Comparison of ENCODE assay signal across 1 cellular context in genomic region chr11:2988996-2989395, GRCh38.
TF ChIP-seq lines count a peak whose summit lies in the region.

No MANE protein-coding gene starts in this region.

TF ChIP-seq in GM12878, 131 proteins besides CTCF, POLR2A, EP300 and RAD21 (continued from another document):
- TF ChIP-seq, protein P1, sequence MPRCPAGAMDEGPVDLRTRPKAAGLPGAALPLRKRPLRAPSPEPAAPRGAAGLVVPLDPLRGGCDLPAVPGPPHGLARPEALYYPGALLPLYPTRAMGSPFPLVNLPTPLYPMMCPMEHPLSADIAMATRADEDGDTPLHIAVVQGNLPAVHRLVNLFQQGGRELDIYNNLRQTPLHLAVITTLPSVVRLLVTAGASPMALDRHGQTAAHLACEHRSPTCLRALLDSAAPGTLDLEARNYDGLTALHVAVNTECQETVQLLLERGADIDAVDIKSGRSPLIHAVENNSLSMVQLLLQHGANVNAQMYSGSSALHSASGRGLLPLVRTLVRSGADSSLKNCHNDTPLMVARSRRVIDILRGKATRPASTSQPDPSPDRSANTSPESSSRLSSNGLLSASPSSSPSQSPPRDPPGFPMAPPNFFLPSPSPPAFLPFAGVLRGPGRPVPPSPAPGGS (IDR thresholded peaks at IDR 0.05; ENCODE audit: borderline replicate concordance, insufficient read depth, low read depth, low read length, poor library complexity, severe bottlenecking) = no peak
- TF ChIP-seq ZBTB40 (IDR thresholded peaks at IDR 0.05; ENCODE audit: borderline replicate concordance) (no peak), PBX3 (IDR thresholded peaks at IDR 0.05; ENCODE audit: insufficient replicate concordance, low read depth, low read length) (no peak), BRCA1 (IDR thresholded peaks at IDR 0.05; ENCODE audit: low read depth, low read length) (no peak), NRF1 (conservative IDR thresholded peaks at IDR 0.05; ENCODE audit: low read depth, low read length) (no peak), RCOR1 (conservative IDR thresholded peaks at IDR 0.05; ENCODE audit: low read depth, low read length) (no peak), RELA (IDR thresholded peaks at IDR 0.05; ENCODE audit: borderline replicate concordance, partially characterized antibody) (no peak), ZNF207 (IDR thresholded peaks at IDR 0.05; ENCODE audit: borderline replicate concordance) (no peak), SUZ12 (IDR thresholded peaks at IDR 0.05; ENCODE audit: unreplicated experiment) (no peak), BACH1 (IDR thresholded peaks at IDR 0.05; ENCODE audit: borderline replicate concordance) (no peak), ESRRA (IDR thresholded peaks at IDR 0.05; ENCODE audit: low read length) (no peak)
- TF ChIP-seq, protein P2, sequence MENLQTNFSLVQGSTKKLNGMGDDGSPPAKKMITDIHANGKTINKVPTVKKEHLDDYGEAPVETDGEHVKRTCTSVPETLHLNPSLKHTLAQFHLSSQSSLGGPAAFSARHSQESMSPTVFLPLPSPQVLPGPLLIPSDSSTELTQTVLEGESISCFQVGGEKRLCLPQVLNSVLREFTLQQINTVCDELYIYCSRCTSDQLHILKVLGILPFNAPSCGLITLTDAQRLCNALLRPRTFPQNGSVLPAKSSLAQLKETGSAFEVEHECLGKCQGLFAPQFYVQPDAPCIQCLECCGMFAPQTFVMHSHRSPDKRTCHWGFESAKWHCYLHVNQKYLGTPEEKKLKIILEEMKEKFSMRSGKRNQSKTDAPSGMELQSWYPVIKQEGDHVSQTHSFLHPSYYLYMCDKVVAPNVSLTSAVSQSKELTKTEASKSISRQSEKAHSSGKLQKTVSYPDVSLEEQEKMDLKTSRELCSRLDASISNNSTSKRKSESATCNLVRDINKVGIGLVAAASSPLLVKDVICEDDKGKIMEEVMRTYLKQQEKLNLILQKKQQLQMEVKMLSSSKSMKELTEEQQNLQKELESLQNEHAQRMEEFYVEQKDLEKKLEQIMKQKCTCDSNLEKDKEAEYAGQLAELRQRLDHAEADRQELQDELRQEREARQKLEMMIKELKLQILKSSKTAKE (IDR thresholded peaks at IDR 0.05; ENCODE audit: low read depth, poor library complexity, severe bottlenecking) = no peak
